ENCODE assay signal across 12 cellular contexts in genomic region chr19:18421371-18421959, GRCh38. TPM values are rescaled to one million over a fixed set of nuclear protein-coding genes. Genes with fewer than 3 reads are reported as not detected.
A peak's percentile ranks its signal among the peaks of the same experiment; 100 is the strongest.
DNase-seq lines count a peak whose midpoint lies in the region; ATAC-seq, FAIRE-seq and TF ChIP-seq lines count a peak whose summit lies in the region.
"Had no signal": no experiment of that assay in that cellular context is flagged by ENCODE, and none has a peak within 500 bp of the region (broad histone marks: within the 10 kb centered on the region; RNA-seq: fewer than 3 reads in every experiment).

No MANE protein-coding gene starts in this region.

- H3K27ac Mint-ChIP-seq in activated CD8-positive, alpha-beta memory T cell treated with anti-CD3 and anti-CD28 coated beads, Interleukin-2, amount 10 ng/mL, durations not matched to agents 7 days and 5 days: peak overlapping the region; percentile 93
- H3K27ac Mint-ChIP-seq in stimulated activated naive CD8-positive, alpha-beta T cell treated with anti-CD3 and anti-CD28 coated beads, Interleukin-15, amount 100 ng/mL, for 72 hours: peak overlapping the region in 1 of 2 donors; percentile 36
- H3K27ac Mint-ChIP-seq: H9 had no signal

- FAIRE-seq in frontal cortex (lab: Jason Lieb, UNC): no peak

- CTCF ChIA-PET in activated CD8-positive, alpha-beta memory T cell treated with anti-CD3 and anti-CD28 coated beads, Interleukin-2, amount 10 ng/mL, durations not matched to agents 7 days and 5 days (lab: Charles Lee): interaction anchor here (0.7 to 17.3 kb wide), 13 partner anchors 8 to 167 kb away, joined by 3 to 278 read pairs (median 4); partner anchors contain the start of genes GDF15 and REX1BD

- no peak for ATAC-seq in activated CD8-positive, alpha-beta memory T cell treated with anti-CD3 and anti-CD28 coated beads, Interleukin-2, amount 10 ng/mL, durations not matched to agents 7 days and 5 days
- ATAC-seq in stimulated activated naive CD8-positive, alpha-beta T cell treated with anti-CD3 and anti-CD28 coated beads, Interleukin-15, amount 100 ng/mL, for 72 hours: no peak
- no peak for ATAC-seq in GM18520 (IDR thresholded peaks at IDR 0.05; ENCODE audit: unreplicated experiment)

- no peaks in the 10 kb centered on the region for H3K27me3 ChIP-seq in WERI-Rb-1 (ENCODE audit: insufficient read depth, low read depth, severe bottlenecking)
- H3K27me3 ChIP-seq: cardiac muscle cell had no signal

- peaks cover 12% of the 10 kb centered on the region for H3K36me3 Mint-ChIP-seq in activated CD8-positive, alpha-beta memory T cell treated with anti-CD3 and anti-CD28 coated beads, Interleukin-2, amount 10 ng/mL, durations not matched to agents 7 days and 5 days

- peak overlapping the region; percentile 33; the same call in 1 of the 2 replicates for H3K27ac ChIP-seq in WERI-Rb-1
- H3K27ac ChIP-seq: cardiac muscle cell, parathyroid adenoma had no signal

- H3K9me3 ChIP-seq in WERI-Rb-1 (ENCODE audit: severe bottlenecking): no peaks in the 10 kb centered on the region

- peak overlapping the region; percentile 97 for H3K4me3 Mint-ChIP-seq in activated CD8-positive, alpha-beta memory T cell treated with anti-CD3 and anti-CD28 coated beads, Interleukin-2, amount 10 ng/mL, durations not matched to agents 7 days and 5 days
- H3K4me3 Mint-ChIP-seq in stimulated activated naive CD8-positive, alpha-beta T cell treated with anti-CD3 and anti-CD28 coated beads, Interleukin-15, amount 100 ng/mL, for 72 hours: peak overlapping the region; percentile 87

- no peak overlapping the region for H3K4me3 ChIP-seq in WERI-Rb-1 (ENCODE audit: low read depth, low read length)
- H3K4me3 ChIP-seq in fibroblast of pulmonary artery (replicated peaks; ENCODE audit: low read depth, low read length): peak overlapping the region; percentile 75
- H3K4me3 ChIP-seq: cardiac muscle cell had no signal

- H3K9me3 Mint-ChIP-seq in activated CD8-positive, alpha-beta memory T cell treated with anti-CD3 and anti-CD28 coated beads, Interleukin-2, amount 10 ng/mL, durations not matched to agents 7 days and 5 days (ENCODE audit: low read depth): no peaks in the 10 kb centered on the region
- no peaks in the 10 kb centered on the region for H3K9me3 Mint-ChIP-seq in stimulated activated naive CD8-positive, alpha-beta T cell treated with anti-CD3 and anti-CD28 coated beads, Interleukin-15, amount 100 ng/mL, for 72 hours
- H3K9me3 Mint-ChIP-seq: H9 had no signal

- peaks cover 3% of the 10 kb centered on the region for H3K27me3 Mint-ChIP-seq in activated CD8-positive, alpha-beta memory T cell treated with anti-CD3 and anti-CD28 coated beads, Interleukin-2, amount 10 ng/mL, durations not matched to agents 7 days and 5 days
- peaks cover 22% of the 10 kb centered on the region for H3K27me3 Mint-ChIP-seq in stimulated activated naive CD8-positive, alpha-beta T cell treated with anti-CD3 and anti-CD28 coated beads, Interleukin-15, amount 100 ng/mL, for 72 hours

- DNase-seq in activated CD8-positive, alpha-beta memory T cell treated with anti-CD3 and anti-CD28 coated beads, Interleukin-2, amount 10 ng/mL, durations not matched to agents 7 days and 5 days: peak; percentile 49
- no peak for DNase-seq in activated CD8-positive, alpha-beta memory T cell treated with anti-CD3 and anti-CD28 coated beads for 24 hours
- DNase-seq in WERI-Rb-1 (peak; percentile 47), fibroblast of pulmonary artery (ENCODE audit: low read depth) (no peak), frontal cortex (ENCODE audit: low spot score in 2 of 2) (no peak), SK-N-DZ (ENCODE audit: low spot score) (no peak)
- peak in 1 of 2 donors; percentile 21 for DNase-seq in stimulated activated naive CD8-positive, alpha-beta T cell treated with anti-CD3 and anti-CD28 coated beads, Interleukin-15, amount 100 ng/mL, for 72 hours
- DNase-seq: H9, NCI-H510A treated with DMSO at 0.1 percent for 48 hours had no signal

- TF ChIP-seq CTCF in WERI-Rb-1 (IDR thresholded peaks at IDR 0.05; ENCODE audit: low read depth, low read length) (no peak), fibroblast of pulmonary artery (IDR thresholded peaks at IDR 0.05; ENCODE audit: low read length, missing control alignments) (no peak)

- peaks cover 79% of the 10 kb centered on the region for H3K4me1 Mint-ChIP-seq in activated CD8-positive, alpha-beta memory T cell treated with anti-CD3 and anti-CD28 coated beads, Interleukin-2, amount 10 ng/mL, durations not matched to agents 7 days and 5 days
- H3K4me1 Mint-ChIP-seq in stimulated activated naive CD8-positive, alpha-beta T cell treated with anti-CD3 and anti-CD28 coated beads, Interleukin-15, amount 100 ng/mL, for 72 hours: peaks cover 91% of the 10 kb centered on the region

- peaks cover 4% of the 10 kb centered on the region; the same call in 1 of the 2 replicates for H3K36me3 ChIP-seq in WERI-Rb-1
- H3K36me3 ChIP-seq: cardiac muscle cell had no signal

RNA-seq across cellular contexts. Expression of gene SSBP4, which starts 2.3 kb away (rescaled TPM):
- 100 to 1,000 TPM; 197 to 247 TPM for total RNA-seq in activated CD8-positive, alpha-beta memory T cell treated with anti-CD3 and anti-CD28 coated beads, Interleukin-2, amount 10 ng/mL, durations not matched to agents 7 days and 5 days
- total RNA-seq in frontal cortex: 69.3 TPM
- 123 and 163 TPM in 2 replicates for polyA plus RNA-seq in SK-N-DZ (2014; cell fraction: cytosol; rRNA removed)
- 351 and 529 TPM in 2 replicates for polyA plus RNA-seq in SK-N-DZ (2014; cell fraction: nucleus; rRNA removed)

RNA-seq across cellular contexts. Expression of gene ISYNA1, which starts 16.5 kb away (rescaled TPM):
- total RNA-seq in activated CD8-positive, alpha-beta memory T cell treated with anti-CD3 and anti-CD28 coated beads, Interleukin-2, amount 10 ng/mL, durations not matched to agents 7 days and 5 days: 10 to 100 TPM; 29.6 to 30.0 TPM
- total RNA-seq in frontal cortex: 62.8 TPM
- 121 and 123 TPM in 2 replicates for polyA plus RNA-seq in SK-N-DZ (2014; cell fraction: cytosol; rRNA removed)
- 702 and 880 TPM in 2 replicates for polyA plus RNA-seq in SK-N-DZ (2014; cell fraction: nucleus; rRNA removed)

RNA-seq across cellular contexts. Expression of gene LRRC25, which starts 24.0 kb away (rescaled TPM):
- total RNA-seq in activated CD8-positive, alpha-beta memory T cell treated with anti-CD3 and anti-CD28 coated beads, Interleukin-2, amount 10 ng/mL, durations not matched to agents 7 days and 5 days: under 1 TPM in 1 of 2 experiments, not detected in 1; 0.12 TPM
- 0.41 TPM for total RNA-seq in frontal cortex
- polyA plus RNA-seq in SK-N-DZ (2014; cell fraction: cytosol; rRNA removed): 0.10 TPM in 1 of 2 replicates, not detected in the other
- polyA plus RNA-seq in SK-N-DZ (2014; cell fraction: nucleus; rRNA removed): not detected in 2 replicates
- total RNA-seq: cardiac muscle cell, H9 had no signal
- polyA plus RNA-seq: cardiac muscle cell had no signal

RNA-seq across cellular contexts. Expression of gene GDF15, which starts 35.5 kb away (rescaled TPM):
- not detected for total RNA-seq in activated CD8-positive, alpha-beta memory T cell treated with anti-CD3 and anti-CD28 coated beads, Interleukin-2, amount 10 ng/mL, durations not matched to agents 7 days and 5 days
- total RNA-seq in frontal cortex: not detected
- 0.28 TPM in 1 of 2 replicates, not detected in the other for polyA plus RNA-seq in SK-N-DZ (2014; cell fraction: cytosol; rRNA removed)
- polyA plus RNA-seq in SK-N-DZ (2014; cell fraction: nucleus; rRNA removed): not detected in 2 replicates

Comparison
In these comparisons a context has a peak if more than half of its experiments do, and no peak if none do; other contexts are left out.
1. DNase-seq: peak in activated CD8-positive, alpha-beta memory T cell treated with anti-CD3 and anti-CD28 coated beads, Interleukin-2, amount 10 ng/mL, durations not matched to agents 7 days and 5 days (single experiment) and WERI-Rb-1 (single experiment); none in activated CD8-positive, alpha-beta memory T cell treated with anti-CD3 and anti-CD28 coated beads for 24 hours (single experiment), fibroblast of pulmonary artery (single experiment), frontal cortex (0 of 2) and SK-N-DZ (single experiment).